Comparison of ENCODE assay signal across 9 cellular contexts in the genomic region with DNA sequence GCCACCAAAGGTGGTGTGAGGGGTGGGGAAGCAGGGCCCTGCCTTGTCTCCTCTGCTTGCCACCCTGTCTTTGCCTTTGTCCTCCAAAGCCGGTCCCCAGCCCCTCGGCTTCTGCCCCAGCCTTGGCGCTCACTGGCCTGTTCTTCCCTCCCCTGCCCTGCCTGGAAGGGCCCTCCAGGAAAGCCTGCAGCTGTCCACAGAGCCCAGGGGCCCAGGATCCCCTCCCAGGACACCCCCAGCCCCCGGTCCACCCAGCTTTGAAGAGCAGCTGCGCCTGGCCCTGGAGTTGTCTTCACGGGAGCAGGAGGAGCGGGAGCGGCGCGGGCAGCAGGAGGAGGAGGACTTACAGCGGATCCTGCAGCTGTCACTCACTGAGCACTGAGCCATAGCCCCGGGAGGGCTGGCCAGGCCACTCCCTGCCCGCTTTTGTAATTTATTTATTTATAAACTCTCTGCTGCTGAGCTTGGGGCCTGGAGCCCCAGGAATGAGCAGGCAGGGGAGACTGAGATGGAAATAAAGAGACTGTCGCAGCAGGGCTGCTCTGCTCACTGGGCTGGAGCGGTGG. TPM values are rescaled to one million over a fixed set of nuclear protein-coding genes. Genes with fewer than 3 reads are reported as not detected.
DNase-seq lines count a peak whose midpoint lies in the region; ATAC-seq and TF ChIP-seq lines count a peak whose summit lies in the region.
"Had no signal": no experiment of that assay in that cellular context is flagged by ENCODE, and none has a peak within 500 bp of the region (broad histone marks: within the 10 kb centered on the region; RNA-seq: fewer than 3 reads in every experiment).

No MANE protein-coding gene starts in this region.

- H3K4me1 Mint-ChIP-seq in brain (peaks cover 11% of the 10 kb centered on the region), immature natural killer cell (peaks cover 18 to 19% of the 10 kb centered on the region in 2 donors)

- peaks cover 0 to 45% (median 38%) of the 10 kb centered on the region in 5 donors for H3K36me3 ChIP-seq in subcutaneous abdominal adipose tissue (ENCODE audit: control insufficient read depth in 5 of 5, insufficient read depth in 5 of 5, low read length in 5 of 5)

- H3K9me3 Mint-ChIP-seq in brain (peaks cover under 1 to 12% (median 4%) of the 10 kb centered on the region in 5 experiments), immature natural killer cell (peaks cover 0 to 2% (median 0%) of the 10 kb centered on the region in 6 donors)
- H3K9me3 Mint-ChIP-seq: IgD-negative memory B cell had no signal

- H3K4me3 Mint-ChIP-seq in brain (peak overlapping the region; percentile 11 to 77 (median 72)), immature natural killer cell (peak overlapping the region; percentile 64 to 76 (median 71))

- H3K27ac Mint-ChIP-seq in brain (peak overlapping the region in 3 of 5 experiments; percentile 54 to 97 (median 94)), immature natural killer cell (peak overlapping the region; percentile 7 to 86 (median 71))

- TF ChIP-seq CTCF in brain (conservative IDR thresholded peaks at IDR 0.05), result no peak

- no peaks in the 10 kb centered on the region for H3K27me3 ChIP-seq in subcutaneous abdominal adipose tissue (ENCODE audit: control insufficient read depth in 5 of 5, insufficient read depth in 4 of 5, low read length in 5 of 5)

- peaks cover 26% of the 10 kb centered on the region for H3K27me3 Mint-ChIP-seq in brain
- H3K27me3 Mint-ChIP-seq in immature natural killer cell (ENCODE audit: low read depth in 3 of 3), result peaks cover 0 to 4% (median 3%) of the 10 kb centered on the region in 3 donors
- H3K27me3 Mint-ChIP-seq: IgD-negative memory B cell had no signal

- peak overlapping the region in 4 of 5 donors; percentile 67 to 86 (median 83) for H3K4me3 ChIP-seq in subcutaneous abdominal adipose tissue (ENCODE audit: low read depth in 1 of 5, low read length in 5 of 5)

- peaks cover 2 to 38% (median 27%) of the 10 kb centered on the region in 5 donors for H3K4me1 ChIP-seq in subcutaneous abdominal adipose tissue (ENCODE audit: control insufficient read depth in 5 of 5, insufficient read depth in 5 of 5, low read length in 5 of 5)

- H3K27ac ChIP-seq in subcutaneous abdominal adipose tissue (ENCODE audit: low read depth, low read length), result no peak overlapping the region

- peaks cover 28% of the 10 kb centered on the region for H3K36me3 Mint-ChIP-seq in brain
- peaks cover 6 to 11% (median 8%) of the 10 kb centered on the region in 3 donors for H3K36me3 Mint-ChIP-seq in immature natural killer cell

- no peak for ATAC-seq in HG03354 (IDR thresholded peaks at IDR 0.05; ENCODE audit: poor library complexity, severe bottlenecking, unreplicated experiment)

- H3K9ac ChIP-seq in subcutaneous abdominal adipose tissue (ENCODE audit: low read length in 5 of 5), result peak overlapping the region in 4 of 5 donors; percentile 41 to 82 (median 71)

- H3K9me3 ChIP-seq in subcutaneous abdominal adipose tissue (ENCODE audit: control insufficient read depth in 5 of 5, low read length in 5 of 5), result no peaks in the 10 kb centered on the region

- DNase-seq in DMS53 (lab: John Stamatoyannopoulos, UW), result peak; percentile 94
- DNase-seq in NCI-H146 treated with DMSO at 0.1 percent for 48 hours (lab: John Stamatoyannopoulos, UW; ENCODE audit: unreplicated experiment), result peak; percentile 62
- DNase-seq in immature natural killer cell, result no peak
- DNase-seq in NCI-H1436 (lab: John Stamatoyannopoulos, UW), result no peak
- no peak for DNase-seq in GM19238 (ENCODE audit: insufficient read length, low spot score)

RNA-seq across cellular contexts. Expression of a gene that starts 1.3 kb away (rescaled TPM):
- 10.2 TPM for polyA plus RNA-seq in brain (ENCODE audit: insufficient read depth, low read depth, low replicate concordance)
- 1 to 10 TPM; 1.1 to 4.8 (median 2.3) TPM for polyA plus RNA-seq in immature natural killer cell

RNA-seq across cellular contexts. Expression of a gene that starts 12.9 kb away (rescaled TPM):
- polyA plus RNA-seq in brain (ENCODE audit: insufficient read depth, low read depth, low replicate concordance) (35.3 TPM), immature natural killer cell (10 to 100 TPM; 12.4 to 26.7 (median 14.2) TPM)

RNA-seq across cellular contexts. Expression of a gene that starts 35.8 kb away (rescaled TPM):
- polyA plus RNA-seq in brain (ENCODE audit: insufficient read depth, low read depth, low replicate concordance) (92.8 TPM), immature natural killer cell (10 to 100 TPM; 15.2 to 25.9 (median 22.9) TPM)

RNA-seq across cellular contexts. Expression of a gene that starts 51.3 kb away (rescaled TPM):
- 39.3 TPM for polyA plus RNA-seq in brain (ENCODE audit: insufficient read depth, low read depth, low replicate concordance)
- 100 to 1,000 TPM in 2 of 3 donors, 10 to 100 TPM in 1; 86.1 to 131 (median 118) TPM for polyA plus RNA-seq in immature natural killer cell

Comparison
In these comparisons a context has a peak if more than half of its experiments do, and no peak if none do; other contexts are left out.
1. DNase-seq: peak in DMS53 (single experiment) and NCI-H146 treated with DMSO at 0.1 percent for 48 hours (single experiment); none in immature natural killer cell (0 of 3), NCI-H1436 (single experiment) and GM19238 (single experiment).